ENCODE assay signal across 18 cellular contexts in the genomic region with DNA sequence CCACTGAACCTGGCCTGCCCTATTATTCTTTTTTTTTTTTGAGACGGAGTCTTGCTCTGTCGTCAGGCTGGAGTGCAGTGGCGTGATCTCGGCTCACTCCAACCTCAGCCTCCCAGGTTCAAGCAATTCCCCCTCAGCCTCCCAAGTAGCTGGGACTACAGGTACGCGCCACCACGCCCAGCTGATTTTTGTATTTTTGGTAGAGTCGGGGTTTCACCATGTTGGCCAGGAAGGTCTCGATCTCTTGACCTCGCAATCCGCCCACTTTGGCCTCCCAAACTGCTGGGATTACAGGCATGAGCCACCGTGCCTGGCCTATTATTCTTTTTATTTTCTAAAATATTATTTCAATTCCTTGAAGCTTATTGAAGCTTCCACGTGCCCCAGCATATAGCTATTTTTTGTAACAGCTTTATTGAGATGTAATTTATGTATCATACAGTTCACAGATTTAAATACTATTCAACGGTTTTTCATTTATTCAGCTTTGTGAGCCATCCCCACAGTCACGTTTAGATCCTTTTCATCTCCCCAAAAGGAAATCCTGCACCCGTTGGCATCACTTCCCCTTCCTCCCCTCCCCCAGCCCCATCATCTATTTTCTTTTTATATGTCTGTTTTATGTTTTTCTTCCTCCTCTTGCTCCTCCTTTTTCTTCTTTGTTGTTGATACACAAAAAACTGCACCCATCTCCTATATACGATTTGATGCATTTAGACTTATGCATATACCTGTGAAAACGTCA. TPM values are rescaled to one million over a fixed set of nuclear protein-coding genes. Genes with fewer than 3 reads are reported as not detected.
"Had no signal": no experiment of that assay in that cellular context is flagged by ENCODE, and none has a peak within 500 bp of the region (broad histone marks: within the 10 kb centered on the region; RNA-seq: fewer than 3 reads in every experiment).

No MANE protein-coding gene starts in this region.

- H3K9ac ChIP-seq: parathyroid adenoma had no signal

- H3K4me1 ChIP-seq: parathyroid adenoma, upper lobe of right lung had no signal

- ATAC-seq: activated T-cell treated with anti-CD3 and anti-CD28 coated beads, Interleukin-2, amount 50 U/mL, for 72 hours; gastroesophageal sphincter; stimulated activated memory B cell treated with anti-CD40 and anti-IgM and Interleukin-4, amounts not matched to agents 10 μg/mL and 1 μg/mL and 100 μg/mL, for 72 hours; upper lobe of right lung had no signal

- H3K4me3 Mint-ChIP-seq: activated naive CD4-positive, alpha-beta T cell treated with anti-CD3 and anti-CD28 coated beads, Interleukin-2, amount 50 U/mL, for 24 hours; activated T-cell treated with anti-CD3 and anti-CD28 coated beads, Interleukin-2, amount 50 U/mL, for 72 hours; natural killer cell; stimulated activated memory B cell treated with anti-CD40 and anti-IgM and Interleukin-4, amounts not matched to agents 10 μg/mL and 1 μg/mL and 100 μg/mL, for 72 hours; T-helper 1 cell treated with Interleukin-12 subunit alpha and Interleukin-12 subunit beta and Interleukin-4 antibody, amounts not matched to agents 30 μg/mL and 1 μg/mL, for 36 hours had no signal

- H2AFZ ChIP-seq: parathyroid adenoma had no signal

- H3K4me3 ChIP-seq: dorsolateral prefrontal cortex, gastroesophageal sphincter, heart right ventricle, thoracic aorta, upper lobe of right lung had no signal

- H3K36me3 Mint-ChIP-seq: natural killer cell; stimulated activated memory B cell treated with anti-CD40 and anti-IgM and Interleukin-4, amounts not matched to agents 10 μg/mL and 1 μg/mL and 100 μg/mL, for 72 hours had no signal

- H3K27me3 ChIP-seq: neutrophil, upper lobe of right lung had no signal

- DNase-seq: activated CD4-positive, alpha-beta T cell treated with anti-CD3 and anti-CD28 coated beads for 1 hour; activated CD8-positive, alpha-beta memory T cell treated with anti-CD3 and anti-CD28 coated beads for 24 hours; activated effector memory CD4-positive, alpha-beta T cell treated with anti-CD3 and anti-CD28 coated beads, Interleukin-2, amount 50 U/mL, for 16 hours; activated T-cell treated with anti-CD3 and anti-CD28 coated beads, Interleukin-2, amount 50 U/mL, for 72 hours; dorsolateral prefrontal cortex; erythroblast; natural killer cell; stimulated activated CD4-positive, alpha-beta T cell treated with anti-CD3 and anti-CD28 coated beads, Interleukin-4, amount 100 ng/mL, for 4 hours; WERI-Rb-1 had no signal

- H3K79me2 ChIP-seq: parathyroid adenoma had no signal

- H3K27ac ChIP-seq: dorsolateral prefrontal cortex, gastroesophageal sphincter, heart right ventricle, neutrophil, parathyroid adenoma, thoracic aorta, upper lobe of right lung, WERI-Rb-1 had no signal

- H3K9me3 ChIP-seq: neutrophil, upper lobe of right lung had no signal

- H3K27ac Mint-ChIP-seq: activated T-cell treated with anti-CD3 and anti-CD28 coated beads, Interleukin-2, amount 50 U/mL, for 72 hours; natural killer cell; stimulated activated memory B cell treated with anti-CD40 and anti-IgM and Interleukin-4, amounts not matched to agents 10 μg/mL and 1 μg/mL and 100 μg/mL, for 72 hours; T-helper 1 cell treated with Interleukin-12 subunit alpha and Interleukin-12 subunit beta and Interleukin-4 antibody, amounts not matched to agents 30 μg/mL and 1 μg/mL, for 36 hours had no signal

- H3K36me3 ChIP-seq: gastroesophageal sphincter, heart right ventricle, neutrophil, thoracic aorta, upper lobe of right lung, WERI-Rb-1 had no signal

RNA-seq across cellular contexts. Expression of a gene that starts 13.5 kb away (rescaled TPM):
- total RNA-seq: activated T-cell treated with anti-CD3 and anti-CD28 coated beads, Interleukin-2, amount 50 U/mL, for 72 hours; natural killer cell had no signal
